In the genomic region with DNA sequence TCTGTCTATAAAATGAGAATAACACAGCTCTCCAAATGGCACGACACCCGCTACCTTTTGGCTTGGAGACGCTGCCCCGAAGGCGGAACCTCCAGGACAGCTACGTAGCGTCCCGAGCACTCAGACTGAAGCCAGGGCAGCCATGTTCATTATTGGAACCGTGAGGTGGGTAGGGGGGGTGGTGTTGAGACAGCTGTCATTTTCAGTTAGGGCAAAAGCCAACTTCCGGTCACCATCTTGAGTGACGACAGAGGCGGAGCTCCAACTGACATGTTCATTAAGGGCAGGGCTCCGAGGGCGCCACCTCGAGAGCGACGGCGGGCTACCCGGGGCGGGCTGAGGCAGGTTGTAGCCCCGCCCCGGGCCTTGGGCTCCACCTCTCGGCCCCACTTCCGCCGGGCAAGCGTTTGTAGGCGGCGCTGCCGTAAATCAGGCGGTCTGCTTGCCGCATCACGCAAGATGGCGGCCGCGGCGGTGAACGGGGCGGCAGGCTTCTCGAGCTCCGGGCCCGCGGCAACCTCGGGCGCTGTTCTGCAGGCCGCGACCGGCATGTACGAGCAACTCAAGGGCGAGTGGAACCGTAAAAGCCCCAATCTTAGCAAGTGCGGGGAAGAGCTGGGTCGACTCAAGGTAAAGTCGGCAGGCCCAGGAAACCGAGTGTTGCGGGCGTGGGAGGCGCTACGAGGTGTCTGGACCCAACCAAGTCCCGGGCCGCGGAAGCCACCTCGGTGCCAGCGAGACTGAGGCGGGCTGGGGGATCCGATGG, we compare ENCODE assay signal across 1 cellular context.
A peak's percentile ranks its signal among the peaks of the same experiment; 100 is the strongest.
TF ChIP-seq lines count a peak whose summit lies in the region.

A gene (plus strand): TSS at position 240 of the 766 bp plus-strand sequence. CDS start 31 bp downstream, at position 271.

TF ChIP-seq in GM12878, 131 proteins besides CTCF, POLR2A, EP300 and RAD21 (continued from another document and continues in another):
- TF ChIP-seq, protein P1, sequence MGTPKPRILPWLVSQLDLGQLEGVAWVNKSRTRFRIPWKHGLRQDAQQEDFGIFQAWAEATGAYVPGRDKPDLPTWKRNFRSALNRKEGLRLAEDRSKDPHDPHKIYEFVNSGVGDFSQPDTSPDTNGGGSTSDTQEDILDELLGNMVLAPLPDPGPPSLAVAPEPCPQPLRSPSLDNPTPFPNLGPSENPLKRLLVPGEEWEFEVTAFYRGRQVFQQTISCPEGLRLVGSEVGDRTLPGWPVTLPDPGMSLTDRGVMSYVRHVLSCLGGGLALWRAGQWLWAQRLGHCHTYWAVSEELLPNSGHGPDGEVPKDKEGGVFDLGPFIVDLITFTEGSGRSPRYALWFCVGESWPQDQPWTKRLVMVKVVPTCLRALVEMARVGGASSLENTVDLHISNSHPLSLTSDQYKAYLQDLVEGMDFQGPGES (IDR thresholded peaks at IDR 0.05) = no peak
- TF ChIP-seq, protein P2, sequence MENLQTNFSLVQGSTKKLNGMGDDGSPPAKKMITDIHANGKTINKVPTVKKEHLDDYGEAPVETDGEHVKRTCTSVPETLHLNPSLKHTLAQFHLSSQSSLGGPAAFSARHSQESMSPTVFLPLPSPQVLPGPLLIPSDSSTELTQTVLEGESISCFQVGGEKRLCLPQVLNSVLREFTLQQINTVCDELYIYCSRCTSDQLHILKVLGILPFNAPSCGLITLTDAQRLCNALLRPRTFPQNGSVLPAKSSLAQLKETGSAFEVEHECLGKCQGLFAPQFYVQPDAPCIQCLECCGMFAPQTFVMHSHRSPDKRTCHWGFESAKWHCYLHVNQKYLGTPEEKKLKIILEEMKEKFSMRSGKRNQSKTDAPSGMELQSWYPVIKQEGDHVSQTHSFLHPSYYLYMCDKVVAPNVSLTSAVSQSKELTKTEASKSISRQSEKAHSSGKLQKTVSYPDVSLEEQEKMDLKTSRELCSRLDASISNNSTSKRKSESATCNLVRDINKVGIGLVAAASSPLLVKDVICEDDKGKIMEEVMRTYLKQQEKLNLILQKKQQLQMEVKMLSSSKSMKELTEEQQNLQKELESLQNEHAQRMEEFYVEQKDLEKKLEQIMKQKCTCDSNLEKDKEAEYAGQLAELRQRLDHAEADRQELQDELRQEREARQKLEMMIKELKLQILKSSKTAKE (IDR thresholded peaks at IDR 0.05; ENCODE audit: low read depth, poor library complexity, severe bottlenecking) = peak; percentile 32
- TF ChIP-seq, protein P3, sequence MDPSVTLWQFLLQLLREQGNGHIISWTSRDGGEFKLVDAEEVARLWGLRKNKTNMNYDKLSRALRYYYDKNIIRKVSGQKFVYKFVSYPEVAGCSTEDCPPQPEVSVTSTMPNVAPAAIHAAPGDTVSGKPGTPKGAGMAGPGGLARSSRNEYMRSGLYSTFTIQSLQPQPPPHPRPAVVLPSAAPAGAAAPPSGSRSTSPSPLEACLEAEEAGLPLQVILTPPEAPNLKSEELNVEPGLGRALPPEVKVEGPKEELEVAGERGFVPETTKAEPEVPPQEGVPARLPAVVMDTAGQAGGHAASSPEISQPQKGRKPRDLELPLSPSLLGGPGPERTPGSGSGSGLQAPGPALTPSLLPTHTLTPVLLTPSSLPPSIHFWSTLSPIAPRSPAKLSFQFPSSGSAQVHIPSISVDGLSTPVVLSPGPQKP (IDR thresholded peaks at IDR 0.05; ENCODE audit: low read depth, low read length) = peak; percentile 95
- TF ChIP-seq ASH2L (IDR thresholded peaks at IDR 0.05; ENCODE audit: borderline replicate concordance, low read depth) (no peak), RELA (IDR thresholded peaks at IDR 0.05; ENCODE audit: borderline replicate concordance, partially characterized antibody) (peak; percentile 48), NR2C1 (IDR thresholded peaks at IDR 0.05) (peak; percentile 88), YBX1 (IDR thresholded peaks at IDR 0.05) (no peak), ZNF274 (IDR thresholded peaks at IDR 0.05; ENCODE audit: insufficient read depth, insufficient read length) (no peak), LARP7 (IDR thresholded peaks at IDR 0.05) (peak; percentile 96), ZNF622 (IDR thresholded peaks at IDR 0.05) (no peak), POLR2AphosphoS5 (IDR thresholded peaks at IDR 0.05; ENCODE audit: low read length) (peak; percentile 96), NR2C2 (IDR thresholded peaks at IDR 0.05; ENCODE audit: borderline replicate concordance, control insufficient read depth, insufficient read length, low read depth) (no peak), HCFC1 (IDR thresholded peaks at IDR 0.05; ENCODE audit: low read length) (peak; percentile 85), PML (IDR thresholded peaks at IDR 0.05; ENCODE audit: low read length) (peak; percentile 97), CREB1 (IDR thresholded peaks at IDR 0.05; ENCODE audit: low read depth) (peak; percentile 94), BMI1 (IDR thresholded peaks at IDR 0.05; ENCODE audit: borderline replicate concordance) (no peak), MEF2B (IDR thresholded peaks at IDR 0.05; ENCODE audit: partially characterized antibody, poor library complexity, severe bottlenecking) (no peak), ZZZ3 (IDR thresholded peaks at IDR 0.05; ENCODE audit: control insufficient read depth, insufficient read length, low read depth) (no peak), ETV6 (conservative IDR thresholded peaks at IDR 0.05 in 1 of 2, IDR thresholded peaks at IDR 0.05 in 1 of 2; ENCODE audit: borderline replicate concordance in 1 of 2, low read depth in 1 of 2) (no peak), RCOR1 (conservative IDR thresholded peaks at IDR 0.05; ENCODE audit: low read depth, low read length) (no peak)
- TF ChIP-seq, protein P4, sequence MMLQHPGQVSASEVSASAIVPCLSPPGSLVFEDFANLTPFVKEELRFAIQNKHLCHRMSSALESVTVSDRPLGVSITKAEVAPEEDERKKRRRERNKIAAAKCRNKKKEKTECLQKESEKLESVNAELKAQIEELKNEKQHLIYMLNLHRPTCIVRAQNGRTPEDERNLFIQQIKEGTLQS (IDR thresholded peaks at IDR 0.05; ENCODE audit: borderline replicate concordance, extremely low read depth, low read depth, low read length) = no peak
- TF ChIP-seq, protein P5, sequence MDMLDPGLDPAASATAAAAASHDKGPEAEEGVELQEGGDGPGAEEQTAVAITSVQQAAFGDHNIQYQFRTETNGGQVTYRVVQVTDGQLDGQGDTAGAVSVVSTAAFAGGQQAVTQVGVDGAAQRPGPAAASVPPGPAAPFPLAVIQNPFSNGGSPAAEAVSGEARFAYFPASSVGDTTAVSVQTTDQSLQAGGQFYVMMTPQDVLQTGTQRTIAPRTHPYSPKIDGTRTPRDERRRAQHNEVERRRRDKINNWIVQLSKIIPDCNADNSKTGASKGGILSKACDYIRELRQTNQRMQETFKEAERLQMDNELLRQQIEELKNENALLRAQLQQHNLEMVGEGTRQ (IDR thresholded peaks at IDR 0.05; ENCODE audit: borderline replicate concordance, low read depth, low read length) = no peak
- TF ChIP-seq, protein P6, sequence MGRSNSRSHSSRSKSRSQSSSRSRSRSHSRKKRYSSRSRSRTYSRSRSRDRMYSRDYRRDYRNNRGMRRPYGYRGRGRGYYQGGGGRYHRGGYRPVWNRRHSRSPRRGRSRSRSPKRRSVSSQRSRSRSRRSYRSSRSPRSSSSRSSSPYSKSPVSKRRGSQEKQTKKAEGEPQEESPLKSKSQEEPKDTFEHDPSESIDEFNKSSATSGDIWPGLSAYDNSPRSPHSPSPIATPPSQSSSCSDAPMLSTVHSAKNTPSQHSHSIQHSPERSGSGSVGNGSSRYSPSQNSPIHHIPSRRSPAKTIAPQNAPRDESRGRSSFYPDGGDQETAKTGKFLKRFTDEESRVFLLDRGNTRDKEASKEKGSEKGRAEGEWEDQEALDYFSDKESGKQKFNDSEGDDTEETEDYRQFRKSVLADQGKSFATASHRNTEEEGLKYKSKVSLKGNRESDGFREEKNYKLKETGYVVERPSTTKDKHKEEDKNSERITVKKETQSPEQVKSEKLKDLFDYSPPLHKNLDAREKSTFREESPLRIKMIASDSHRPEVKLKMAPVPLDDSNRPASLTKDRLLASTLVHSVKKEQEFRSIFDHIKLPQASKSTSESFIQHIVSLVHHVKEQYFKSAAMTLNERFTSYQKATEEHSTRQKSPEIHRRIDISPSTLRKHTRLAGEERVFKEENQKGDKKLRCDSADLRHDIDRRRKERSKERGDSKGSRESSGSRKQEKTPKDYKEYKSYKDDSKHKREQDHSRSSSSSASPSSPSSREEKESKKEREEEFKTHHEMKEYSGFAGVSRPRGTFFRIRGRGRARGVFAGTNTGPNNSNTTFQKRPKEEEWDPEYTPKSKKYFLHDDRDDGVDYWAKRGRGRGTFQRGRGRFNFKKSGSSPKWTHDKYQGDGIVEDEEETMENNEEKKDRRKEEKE (IDR thresholded peaks at IDR 0.05) = no peak
- TF ChIP-seq, protein P7, sequence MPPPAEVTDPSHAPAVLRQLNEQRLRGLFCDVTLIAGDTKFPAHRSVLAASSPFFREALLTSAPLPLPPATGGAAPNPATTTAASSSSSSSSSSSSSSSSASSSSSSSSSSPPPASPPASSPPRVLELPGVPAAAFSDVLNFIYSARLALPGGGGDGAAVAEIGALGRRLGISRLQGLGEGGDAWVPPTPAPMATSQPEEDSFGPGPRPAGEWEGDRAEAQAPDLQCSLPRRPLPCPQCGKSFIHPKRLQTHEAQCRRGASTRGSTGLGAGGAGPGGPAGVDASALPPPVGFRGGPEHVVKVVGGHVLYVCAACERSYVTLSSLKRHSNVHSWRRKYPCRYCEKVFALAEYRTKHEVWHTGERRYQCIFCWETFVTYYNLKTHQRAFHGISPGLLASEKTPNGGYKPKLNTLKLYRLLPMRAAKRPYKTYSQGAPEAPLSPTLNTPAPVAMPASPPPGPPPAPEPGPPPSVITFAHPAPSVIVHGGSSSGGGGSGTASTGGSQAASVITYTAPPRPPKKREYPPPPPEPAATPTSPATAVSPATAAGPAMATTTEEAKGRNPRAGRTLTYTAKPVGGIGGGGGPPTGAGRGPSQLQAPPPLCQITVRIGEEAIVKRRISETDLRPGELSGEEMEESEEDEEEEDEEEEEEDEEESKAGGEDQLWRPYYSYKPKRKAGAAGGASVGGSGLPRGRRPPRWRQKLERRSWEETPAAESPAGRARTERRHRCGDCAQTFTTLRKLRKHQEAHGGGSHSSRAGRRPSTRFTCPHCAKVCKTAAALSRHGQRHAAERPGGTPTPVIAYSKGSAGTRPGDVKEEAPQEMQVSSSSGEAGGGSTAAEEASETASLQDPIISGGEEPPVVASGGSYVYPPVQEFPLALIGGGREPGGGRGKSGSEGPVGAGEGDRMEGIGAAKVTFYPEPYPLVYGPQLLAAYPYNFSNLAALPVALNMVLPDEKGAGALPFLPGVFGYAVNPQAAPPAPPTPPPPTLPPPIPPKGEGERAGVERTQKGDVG (CRISPR knock-in tag; IDR thresholded peaks at IDR 0.05) = no peak
- TF ChIP-seq, protein P8, sequence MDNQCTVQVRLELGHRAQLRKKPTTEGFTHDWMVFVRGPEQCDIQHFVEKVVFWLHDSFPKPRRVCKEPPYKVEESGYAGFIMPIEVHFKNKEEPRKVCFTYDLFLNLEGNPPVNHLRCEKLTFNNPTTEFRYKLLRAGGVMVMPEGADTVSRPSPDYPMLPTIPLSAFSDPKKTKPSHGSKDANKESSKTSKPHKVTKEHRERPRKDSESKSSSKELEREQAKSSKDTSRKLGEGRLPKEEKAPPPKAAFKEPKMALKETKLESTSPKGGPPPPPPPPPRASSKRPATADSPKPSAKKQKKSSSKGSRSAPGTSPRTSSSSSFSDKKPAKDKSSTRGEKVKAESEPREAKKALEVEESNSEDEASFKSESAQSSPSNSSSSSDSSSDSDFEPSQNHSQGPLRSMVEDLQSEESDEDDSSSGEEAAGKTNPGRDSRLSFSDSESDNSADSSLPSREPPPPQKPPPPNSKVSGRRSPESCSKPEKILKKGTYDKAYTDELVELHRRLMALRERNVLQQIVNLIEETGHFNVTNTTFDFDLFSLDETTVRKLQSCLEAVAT (IDR thresholded peaks at IDR 0.05) = peak; percentile 52; the same call in 1 of the 2 replicates
- TF ChIP-seq, protein P9, sequence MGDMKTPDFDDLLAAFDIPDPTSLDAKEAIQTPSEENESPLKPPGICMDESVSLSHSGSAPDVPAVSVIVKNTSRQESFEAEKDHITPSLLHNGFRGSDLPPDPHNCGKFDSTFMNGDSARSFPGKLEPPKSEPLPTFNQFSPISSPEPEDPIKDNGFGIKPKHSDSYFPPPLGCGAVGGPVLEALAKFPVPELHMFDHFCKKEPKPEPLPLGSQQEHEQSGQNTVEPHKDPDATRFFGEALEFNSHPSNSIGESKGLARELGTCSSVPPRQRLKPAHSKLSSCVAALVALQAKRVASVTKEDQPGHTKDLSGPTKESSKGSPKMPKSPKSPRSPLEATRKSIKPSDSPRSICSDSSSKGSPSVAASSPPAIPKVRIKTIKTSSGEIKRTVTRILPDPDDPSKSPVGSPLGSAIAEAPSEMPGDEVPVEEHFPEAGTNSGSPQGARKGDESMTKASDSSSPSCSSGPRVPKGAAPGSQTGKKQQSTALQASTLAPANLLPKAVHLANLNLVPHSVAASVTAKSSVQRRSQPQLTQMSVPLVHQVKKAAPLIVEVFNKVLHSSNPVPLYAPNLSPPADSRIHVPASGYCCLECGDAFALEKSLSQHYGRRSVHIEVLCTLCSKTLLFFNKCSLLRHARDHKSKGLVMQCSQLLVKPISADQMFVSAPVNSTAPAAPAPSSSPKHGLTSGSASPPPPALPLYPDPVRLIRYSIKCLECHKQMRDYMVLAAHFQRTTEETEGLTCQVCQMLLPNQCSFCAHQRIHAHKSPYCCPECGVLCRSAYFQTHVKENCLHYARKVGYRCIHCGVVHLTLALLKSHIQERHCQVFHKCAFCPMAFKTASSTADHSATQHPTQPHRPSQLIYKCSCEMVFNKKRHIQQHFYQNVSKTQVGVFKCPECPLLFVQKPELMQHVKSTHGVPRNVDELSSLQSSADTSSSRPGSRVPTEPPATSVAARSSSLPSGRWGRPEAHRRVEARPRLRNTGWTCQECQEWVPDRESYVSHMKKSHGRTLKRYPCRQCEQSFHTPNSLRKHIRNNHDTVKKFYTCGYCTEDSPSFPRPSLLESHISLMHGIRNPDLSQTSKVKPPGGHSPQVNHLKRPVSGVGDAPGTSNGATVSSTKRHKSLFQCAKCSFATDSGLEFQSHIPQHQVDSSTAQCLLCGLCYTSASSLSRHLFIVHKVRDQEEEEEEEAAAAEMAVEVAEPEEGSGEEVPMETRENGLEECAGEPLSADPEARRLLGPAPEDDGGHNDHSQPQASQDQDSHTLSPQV (IDR thresholded peaks at IDR 0.05) = no peak
- TF ChIP-seq, protein P10, sequence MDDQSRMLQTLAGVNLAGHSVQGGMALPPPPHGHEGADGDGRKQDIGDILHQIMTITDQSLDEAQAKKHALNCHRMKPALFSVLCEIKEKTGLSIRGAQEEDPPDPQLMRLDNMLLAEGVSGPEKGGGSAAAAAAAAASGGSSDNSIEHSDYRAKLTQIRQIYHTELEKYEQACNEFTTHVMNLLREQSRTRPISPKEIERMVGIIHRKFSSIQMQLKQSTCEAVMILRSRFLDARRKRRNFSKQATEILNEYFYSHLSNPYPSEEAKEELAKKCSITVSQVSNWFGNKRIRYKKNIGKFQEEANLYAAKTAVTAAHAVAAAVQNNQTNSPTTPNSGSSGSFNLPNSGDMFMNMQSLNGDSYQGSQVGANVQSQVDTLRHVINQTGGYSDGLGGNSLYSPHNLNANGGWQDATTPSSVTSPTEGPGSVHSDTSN (IDR thresholded peaks at IDR 0.05; ENCODE audit: insufficient replicate concordance, low read depth, low read length) = peak; percentile 80
